Comparison of ENCODE assay signal across 8 cellular contexts in the genomic region with DNA sequence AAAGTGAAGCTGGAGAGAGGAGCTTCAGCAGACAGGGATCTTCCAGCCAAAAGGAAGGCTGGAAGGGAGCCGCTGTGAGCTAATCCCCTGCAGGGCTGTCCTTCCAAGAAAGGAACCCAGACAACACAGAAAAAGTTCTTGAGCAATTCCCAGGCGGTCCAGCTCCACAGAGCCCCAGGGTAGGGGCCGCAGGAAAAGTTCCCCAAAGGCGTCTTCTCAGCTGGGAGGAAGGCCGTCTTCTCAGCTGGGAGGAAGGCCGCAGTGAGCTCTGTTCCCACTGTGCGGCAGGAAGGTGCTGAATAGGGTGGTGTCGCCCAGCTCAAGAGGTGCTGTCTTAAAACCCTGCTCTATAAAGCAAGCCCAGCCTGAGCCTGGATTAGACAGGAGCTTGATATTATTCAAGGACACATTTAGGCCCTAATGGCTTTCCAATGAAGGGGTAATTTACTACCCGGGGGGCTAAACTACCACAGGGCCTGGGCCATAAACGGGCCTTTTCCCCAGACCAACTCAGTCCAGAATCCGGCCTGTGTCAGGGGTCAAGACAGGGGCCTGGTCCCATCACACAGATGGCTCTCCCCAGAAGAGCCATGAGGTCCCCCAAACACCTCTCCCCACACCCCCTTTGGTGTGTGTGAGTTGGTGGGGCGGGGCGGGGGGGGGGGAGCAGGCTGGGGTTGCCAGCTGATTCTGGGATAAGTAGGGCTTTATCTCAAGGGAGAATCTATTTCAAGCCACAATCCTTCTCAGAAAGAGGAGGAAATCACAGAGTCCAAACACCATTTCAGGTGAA.
A peak's percentile ranks its signal among the peaks of the same experiment; 100 is the strongest.
DNase-seq lines count a peak whose midpoint lies in the region; ATAC-seq and TF ChIP-seq lines count a peak whose summit lies in the region.

No MANE protein-coding gene starts in this region.

- H3K27ac ChIP-seq in GM23338 (ENCODE audit: low read depth) (peak overlapping the region; percentile 89), hepatocyte (peak overlapping the region; percentile 96)

- H3K9me3 ChIP-seq in hepatocyte (ENCODE audit: low read depth): no peaks in the 10 kb centered on the region

- H2AFZ ChIP-seq in GM23338 (no peak overlapping the region), hepatocyte (no peak overlapping the region)

- H3K9me3 Mint-ChIP-seq in GM23338: no peaks in the 10 kb centered on the region
- no peaks in the 10 kb centered on the region for H3K9me3 Mint-ChIP-seq in activated T-helper 17 cell treated with anti-CD3 and anti-CD28 coated beads, Interleukin-2, amount 50 U/mL, for 72 hours

- peaks cover 3% of the 10 kb centered on the region; the same call in 1 of the 3 replicates for H3K36me3 Mint-ChIP-seq in GM23338 (ENCODE audit: low read depth)
- H3K36me3 Mint-ChIP-seq in activated T-helper 17 cell treated with anti-CD3 and anti-CD28 coated beads, Interleukin-2, amount 50 U/mL, for 72 hours (ENCODE audit: low read depth): peaks cover 7% of the 10 kb centered on the region

- peaks cover 7% of the 10 kb centered on the region for H3K27me3 Mint-ChIP-seq in GM23338 (ENCODE audit: insufficient read depth, low read depth, poor library complexity)
- H3K27me3 Mint-ChIP-seq in activated T-helper 17 cell treated with anti-CD3 and anti-CD28 coated beads, Interleukin-2, amount 50 U/mL, for 72 hours: no peaks in the 10 kb centered on the region

- H3K36me3 ChIP-seq in GM23338 (ENCODE audit: insufficient read depth) (no peaks in the 10 kb centered on the region; the same call in 1 of the 2 replicates), hepatocyte (replicated peaks; ENCODE audit: insufficient read depth, low read depth) (no peaks in the 10 kb centered on the region)

- H3K4me1 Mint-ChIP-seq in GM23338: peaks cover 60% of the 10 kb centered on the region
- H3K4me1 Mint-ChIP-seq in activated T-helper 17 cell treated with anti-CD3 and anti-CD28 coated beads, Interleukin-2, amount 50 U/mL, for 72 hours: peaks cover 35% of the 10 kb centered on the region

- no peak overlapping the region for H3K27ac Mint-ChIP-seq in GM23338
- peak overlapping the region; percentile 44 for H3K27ac Mint-ChIP-seq in activated T-helper 17 cell treated with anti-CD3 and anti-CD28 coated beads, Interleukin-2, amount 50 U/mL, for 72 hours

- TF ChIP-seq CTCF in GM23338 (conservative IDR thresholded peaks at IDR 0.05; ENCODE audit: low read depth in 2 of 2) (no peak), hepatocyte (IDR thresholded peaks at IDR 0.05; ENCODE audit: poor library complexity) (no peak)

- ATAC-seq in GM23338 (no peak), sciatic nerve (peak; percentile 45)
- ATAC-seq in activated T-helper 17 cell treated with anti-CD3 and anti-CD28 coated beads, Interleukin-2, amount 50 U/mL, for 72 hours (replicated peaks): no peak

- no peak for DNase-seq in GM23338 (ENCODE audit: low spot score)
- peak; percentile 54 for DNase-seq in hepatocyte (ENCODE audit: low spot score)
- no peak for DNase-seq in sciatic nerve (ENCODE audit: low spot score)
- DNase-seq in stimulated activated CD8-positive, alpha-beta memory T cell treated with anti-CD3 and anti-CD28 coated beads, Interleukin-4, amount 100 ng/mL, for 48 hours: no peak
- no peak for DNase-seq in LoVo (ENCODE audit: low spot score)
- DNase-seq in DMS 273 treated with DMSO at 0.1 percent for 48 hours (lab: John Stamatoyannopoulos, UW): no peak
- DNase-seq in A172 (ENCODE audit: low spot score): no peak

- H3K79me2 ChIP-seq in GM23338 (replicated peaks; ENCODE audit: insufficient read depth) (peaks cover 58% of the 10 kb centered on the region), hepatocyte (peaks cover 76% of the 10 kb centered on the region)

- intact Hi-C loops in sciatic nerve (cut with DNase I): loop anchor here (10.0 kb wide), 1 partner anchor 277 kb away; the partner anchor contains the start of genes PLAGL2 and POFUT1

- peak overlapping the region; percentile 85 for H3K4me3 Mint-ChIP-seq in GM23338
- H3K4me3 Mint-ChIP-seq in activated T-helper 17 cell treated with anti-CD3 and anti-CD28 coated beads, Interleukin-2, amount 50 U/mL, for 72 hours: peak overlapping the region; percentile 51

- H3F3A ChIP-seq in GM23338 (replicated peaks; ENCODE audit: low read depth): peaks cover 34% of the 10 kb centered on the region

- H4K20me1 ChIP-seq in GM23338 (replicated peaks; ENCODE audit: insufficient read depth) (peaks cover 49% of the 10 kb centered on the region), hepatocyte (ENCODE audit: insufficient read depth, poor library complexity, severe bottlenecking) (peaks cover 62% of the 10 kb centered on the region)

- H3K27me3 ChIP-seq in GM23338 (ENCODE audit: insufficient read depth) (no peaks in the 10 kb centered on the region), hepatocyte (no peaks in the 10 kb centered on the region)

- no peaks in the 10 kb centered on the region for H3K9me2 ChIP-seq in GM23338 (ENCODE audit: insufficient read depth)
- no peaks in the 10 kb centered on the region for H3K9me2 ChIP-seq in hepatocyte (replicated peaks; ENCODE audit: insufficient read depth)

- H3K4me3 ChIP-seq in GM23338 (peak overlapping the region; percentile 97), hepatocyte (peak overlapping the region; percentile 99)

- H3K4me1 ChIP-seq in GM23338 (ENCODE audit: insufficient read depth) (peaks cover 51% of the 10 kb centered on the region), hepatocyte (ENCODE audit: insufficient read depth) (peaks cover 66% of the 10 kb centered on the region)

- 33% methylated on average over 13 of the region's 13 CpGs for WGBS in hepatocyte (ENCODE audit: low lambda C conversion rate, missing lambda C conversion rate)

- H3K4me2 ChIP-seq in GM23338 (peak overlapping the region; percentile 78), hepatocyte (peak overlapping the region; percentile 99)

TF ChIP-seq in GM23338, 12 proteins besides CTCF, POLR2A, EP300 and RAD21 (continues in another document):
- TF ChIP-seq ZNF331 (CRISPR knock-in tag; IDR thresholded peaks at IDR 0.05; ENCODE audit: low read depth): no peak
- no peak for TF ChIP-seq REST (IDR thresholded peaks at IDR 0.05; ENCODE audit: unreplicated experiment)
- no peak for TF ChIP-seq EZH2 (IDR thresholded peaks at IDR 0.05; ENCODE audit: low read depth, unreplicated experiment)
- TF ChIP-seq CREB1 (CRISPR knock-in tag; IDR thresholded peaks at IDR 0.05; ENCODE audit: low read depth): no peak
- no peak for TF ChIP-seq STAT1 (IDR thresholded peaks at IDR 0.05; ENCODE audit: unreplicated experiment)
- no peak for TF ChIP-seq NANOG (IDR thresholded peaks at IDR 0.05; ENCODE audit: borderline replicate concordance)
- no peak for TF ChIP-seq EZH2phosphoT487 (IDR thresholded peaks at IDR 0.05; ENCODE audit: unreplicated experiment)
- no peak for TF ChIP-seq POLR2AphosphoS5 (IDR thresholded peaks at IDR 0.05; ENCODE audit: low read depth)
- TF ChIP-seq ZNF114 (CRISPR knock-in tag; IDR thresholded peaks at IDR 0.05): no peak
- TF ChIP-seq, protein P1, sequence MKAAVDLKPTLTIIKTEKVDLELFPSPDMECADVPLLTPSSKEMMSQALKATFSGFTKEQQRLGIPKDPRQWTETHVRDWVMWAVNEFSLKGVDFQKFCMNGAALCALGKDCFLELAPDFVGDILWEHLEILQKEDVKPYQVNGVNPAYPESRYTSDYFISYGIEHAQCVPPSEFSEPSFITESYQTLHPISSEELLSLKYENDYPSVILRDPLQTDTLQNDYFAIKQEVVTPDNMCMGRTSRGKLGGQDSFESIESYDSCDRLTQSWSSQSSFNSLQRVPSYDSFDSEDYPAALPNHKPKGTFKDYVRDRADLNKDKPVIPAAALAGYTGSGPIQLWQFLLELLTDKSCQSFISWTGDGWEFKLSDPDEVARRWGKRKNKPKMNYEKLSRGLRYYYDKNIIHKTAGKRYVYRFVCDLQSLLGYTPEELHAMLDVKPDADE (IDR thresholded peaks at IDR 0.05): no peak
